Comparison of ENCODE assay signal across 35 cellular contexts in the genomic region with DNA sequence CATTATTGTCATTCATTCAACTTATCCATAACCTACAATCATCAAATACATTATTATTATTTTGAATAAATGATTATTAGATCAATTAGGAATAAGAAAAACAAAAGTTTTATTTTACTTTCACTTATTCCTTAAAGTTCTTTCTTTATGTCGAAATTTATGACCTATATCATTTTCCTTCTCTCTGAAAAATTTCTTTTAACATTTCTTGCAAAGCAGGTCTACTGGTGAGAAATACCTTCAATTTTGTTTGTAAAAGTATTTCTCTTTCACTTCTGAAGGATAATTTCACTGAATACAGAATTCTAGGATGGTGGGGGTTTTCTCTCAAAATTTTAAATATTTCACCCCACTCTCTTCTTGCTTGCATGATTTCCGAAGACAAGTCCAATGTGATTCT. TPM values are rescaled to one million over a fixed set of nuclear protein-coding genes. Genes with fewer than 3 reads are reported as not detected.
"Had no signal": no experiment of that assay in that cellular context is flagged by ENCODE, and none has a peak within 500 bp of the region (broad histone marks: within the 10 kb centered on the region; RNA-seq: fewer than 3 reads in every experiment).

No MANE protein-coding gene starts in this region.

- H3K27ac ChIP-seq: adrenal gland, ascending aorta, body of pancreas, brain microvascular endothelial cell, breast epithelium, cardiac muscle cell had no signal

- ATAC-seq: activated naive CD4-positive, alpha-beta T cell treated with anti-CD3 and anti-CD28 coated beads, Interleukin-2, amount 50 U/mL, for 72 hours; activated naive CD8-positive, alpha-beta T cell treated with anti-CD3 and anti-CD28 coated beads, Interleukin-2, amount 50 U/mL, for 24 hours; activated T-cell treated with anti-CD3 and anti-CD28 coated beads, Interleukin-2, amount 50 U/mL, for 4 hours; activated T-cell treated with anti-CD3 and anti-CD28 coated beads, Interleukin-2, amount 50 U/mL, for 72 hours; activated T-helper 17 cell treated with anti-CD3 and anti-CD28 coated beads, Interleukin-2, amount 50 U/mL, for 72 hours; body of pancreas had no signal

- H3K4me1 ChIP-seq: breast epithelium had no signal

- H3K36me3 ChIP-seq: adrenal gland, ascending aorta, brain microvascular endothelial cell, breast epithelium, cardiac muscle cell had no signal

- FAIRE-seq: astrocyte, bronchial epithelial cell had no signal

- H3K4me3 ChIP-seq: adrenal gland, ascending aorta, body of pancreas, breast epithelium, cardiac muscle cell had no signal

- H3K27me3 ChIP-seq: ascending aorta, body of pancreas, breast epithelium had no signal

- DNase-seq: activated effector memory CD4-positive, alpha-beta T cell treated with anti-CD3 and anti-CD28 coated beads, Interleukin-2, amount 50 U/mL, for 16 hours; activated effector memory CD4-positive, alpha-beta T cell treated with Interleukin-2 at 50 U/mL for 16 hours; activated gamma-delta T cell; activated gamma-delta T cell treated with Interleukin-2 at 50 U/mL for 16 hours; activated naive CD4-positive, alpha-beta T cell; activated naive CD4-positive, alpha-beta T cell treated with anti-CD3 and anti-CD28 coated beads for 36 hours; activated naive CD4-positive, alpha-beta T cell treated with anti-CD3 and anti-CD28 coated beads, Interleukin-2, amount 10 ng/mL, durations not matched to agents 7 days and 5 days; activated naive CD4-positive, alpha-beta T cell treated with anti-CD3 and anti-CD28 coated beads, Interleukin-2, amount 50 U/mL, for 16 hours; activated naive CD4-positive, alpha-beta T cell treated with Interleukin-2 at 50 U/mL for 16 hours; activated naive CD8-positive, alpha-beta T cell treated with anti-CD3 and anti-CD28 coated beads for 36 hours; activated naive CD8-positive, alpha-beta T cell treated with anti-CD3 and anti-CD28 coated beads, Interleukin-2, amount 10 ng/mL, durations not matched to agents 7 days and 5 days; activated naive CD8-positive, alpha-beta T cell treated with anti-CD3 and anti-CD28 coated beads, Interleukin-2, amount 50 U/mL, for 24 hours; activated T-cell treated with anti-CD3 and anti-CD28 coated beads, Interleukin-2, amount 50 U/mL, for 24 hours; activated T-cell treated with anti-CD3 and anti-CD28 coated beads, Interleukin-2, amount 50 U/mL, for 4 hours; activated T-cell treated with anti-CD3 and anti-CD28 coated beads, Interleukin-2, amount 50 U/mL, for 48 hours; activated T-cell treated with anti-CD3 and anti-CD28 coated beads, Interleukin-2, amount 50 U/mL, for 72 hours; adrenal gland; amniotic stem cell; amygdala; anterior cingulate cortex; aorta; body of pancreas; brain microvascular endothelial cell; caudate nucleus; central memory CD4-positive, alpha-beta T cell; cerebellar nuclear complex had no signal

- H3K9me3 ChIP-seq: adrenal gland, ascending aorta, body of pancreas, breast epithelium had no signal

RNA-seq across cellular contexts. Expression of a gene that starts 2.6 kb away (rescaled TPM):
- total RNA-seq: aorta, ascending aorta, bronchial epithelial cell, cardiac muscle cell, cardiac septum, chondrocyte had no signal
